Comparison of ENCODE assay signal across 27 cellular contexts in the genomic region with DNA sequence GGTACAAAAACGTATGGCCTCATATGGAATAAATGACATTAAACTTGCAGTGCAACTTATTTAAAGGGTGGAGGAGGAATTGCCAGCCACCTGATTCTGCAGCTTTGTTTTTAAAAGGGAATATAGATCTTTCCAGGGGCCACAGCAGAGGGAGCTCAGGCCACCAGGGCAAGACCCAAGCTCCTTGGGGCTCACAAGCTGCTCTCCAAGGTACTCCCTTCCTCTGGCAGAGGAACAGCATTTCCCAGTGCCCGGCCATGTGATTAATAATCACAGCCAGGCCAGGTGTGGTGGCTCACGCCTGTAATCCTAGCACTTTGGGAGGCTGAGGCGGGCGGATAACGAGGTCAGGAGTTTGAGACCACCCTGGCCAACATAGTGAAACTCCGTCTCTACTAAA. TPM values are rescaled to one million over a fixed set of nuclear protein-coding genes. Genes with fewer than 3 reads are reported as not detected.
DNase-seq lines count a peak whose midpoint lies in the region; ATAC-seq, FAIRE-seq and TF ChIP-seq lines count a peak whose summit lies in the region.
"Had no signal": no experiment of that assay in that cellular context is flagged by ENCODE, and none has a peak within 500 bp of the region (broad histone marks: within the 10 kb centered on the region; RNA-seq: fewer than 3 reads in every experiment).

No MANE protein-coding gene starts in this region.

- no peak for ATAC-seq in right cardiac atrium
- no peak for ATAC-seq in HG02884 (IDR thresholded peaks at IDR 0.05; ENCODE audit: unreplicated experiment)
- ATAC-seq in left colon, result no peak
- ATAC-seq: Panc1 had no signal

- TF ChIP-seq POLR2A in H1 (IDR thresholded peaks at IDR 0.05; ENCODE audit: control extremely low read depth in 1 of 2, low read depth in 2 of 2, low read length in 2 of 2), result no peak

- TF ChIP-seq RAD21 in H1 (IDR thresholded peaks at IDR 0.05 in 1 of 2, conservative IDR thresholded peaks at IDR 0.05 in 1 of 2; ENCODE audit: low read depth in 2 of 2, low read length in 2 of 2), result no peak; a peak in 1 of 4 replicates

- H2BK120ac ChIP-seq in H1 (replicated peaks; ENCODE audit: low read depth, low read length), result no peak overlapping the region
- H2BK120ac ChIP-seq in mesendoderm (ENCODE audit: low read depth, low read length), result no peak overlapping the region

- H4K20me1 ChIP-seq in H1 (replicated peaks in 1 of 2; ENCODE audit: control insufficient read depth in 1 of 2, insufficient read depth in 2 of 2, low read length in 2 of 2), result no peaks in the 10 kb centered on the region

- no peak overlapping the region for H2BK20ac ChIP-seq in H1 (ENCODE audit: low read length)

- peaks cover 5 to 6% of the 10 kb centered on the region in 2 experiments; a peak in 2 of 4 replicates for H3K9me3 ChIP-seq in H1 (ENCODE audit: insufficient read depth in 2 of 2, low read depth in 1 of 2, low read length in 1 of 2)
- no peaks in the 10 kb centered on the region for H3K9me3 ChIP-seq in right cardiac atrium (ENCODE audit: control insufficient read depth, low read length)
- H3K9me3 ChIP-seq: BE2C had no signal

- H3K79me2 ChIP-seq in H1 (ENCODE audit: control insufficient read depth in 1 of 2, insufficient read depth in 2 of 2, low read length in 2 of 2) (no peaks in the 10 kb centered on the region), mesendoderm (ENCODE audit: control insufficient read depth, insufficient read depth, low read length) (no peaks in the 10 kb centered on the region)

- 90% methylated on average over 7 of the region's 7 CpGs; no CpG with 5 or more reads in 1 of the 2 experiments for WGBS in H1 (ENCODE audit: extremely low coverage in 1 of 2, insufficient coverage in 1 of 2, insufficient read length in 1 of 2, insufficient replicate concordance in 2 of 2, low coverage in 1 of 2, low lambda C conversion rate in 2 of 2, missing lambda C conversion rate in 1 of 2), 2 experiments
- WGBS in mesendoderm (ENCODE audit: extremely low coverage, insufficient coverage, low lambda C conversion rate), result no CpG with 5 or more reads among the region's 7 CpGs
- WGBS in right cardiac atrium, result 84% methylated on average over 7 of the region's 7 CpGs

- intact Hi-C loops in right cardiac atrium (cut with DNase I) (no loop called here), left colon (cut with DNase I, micrococcal nuclease) (no loop called here)

- H2AFZ ChIP-seq in H1 (ENCODE audit: low read length), result no peak overlapping the region

- H3K4me2 ChIP-seq in H1 (ENCODE audit: insufficient read depth in 1 of 2, low read depth in 2 of 2, low read length in 2 of 2) (no peak overlapping the region), mesendoderm (ENCODE audit: low read length) (no peak overlapping the region)

- H3K4me3 ChIP-seq in H1 (ENCODE audit: extremely low read depth in 1 of 4, insufficient read depth in 2 of 4, low read depth in 3 of 4, low read length in 4 of 4) (no peak overlapping the region), mesendoderm (ENCODE audit: low read length) (no peak overlapping the region), right cardiac atrium (ENCODE audit: low read length) (no peak overlapping the region)

- no peak overlapping the region for H3K18ac ChIP-seq in H1 (ENCODE audit: extremely low read depth, low read length)
- no peak overlapping the region for H3K18ac ChIP-seq in mesendoderm (ENCODE audit: low read length)

- TF ChIP-seq EP300 in H1 (IDR thresholded peaks at IDR 0.05; ENCODE audit: borderline replicate concordance in 1 of 2, low read depth in 2 of 2, low read length in 2 of 2), result no peak

- H2AK5ac ChIP-seq in H1 (ENCODE audit: low read depth, low read length) (no peak overlapping the region), mesendoderm (ENCODE audit: low read length) (no peak overlapping the region)

- in situ Hi-C loops in SK-MEL-5 (cut with HindIII; ENCODE audit: low pct_unique_long_range_greater_than_20kb, low sequenced_read_pairs), result no loop called here

- H3K56ac ChIP-seq in H1 (replicated peaks; ENCODE audit: insufficient read length, low read depth, low read length) (no peak overlapping the region), mesendoderm (ENCODE audit: low read length) (no peak overlapping the region)

- POLR2A ChIA-PET in H1 (lab: Charles Lee; ENCODE audit: partially characterized antibody), result no interaction called here

- H4K5ac ChIP-seq in H1 (ENCODE audit: insufficient read length, low read depth, low read length) (no peak overlapping the region), mesendoderm (ENCODE audit: low read length) (no peak overlapping the region)

- H4K8ac ChIP-seq in H1 (ENCODE audit: extremely low read depth, insufficient read depth, low read length) (no peak overlapping the region), mesendoderm (ENCODE audit: low read depth, low read length) (no peak overlapping the region)

- H3K79me1 ChIP-seq in H1 (ENCODE audit: low read depth, low read length) (no peaks in the 10 kb centered on the region), mesendoderm (ENCODE audit: low read length) (no peaks in the 10 kb centered on the region)

- no peak overlapping the region for H3K14ac ChIP-seq in H1 (ENCODE audit: insufficient read length)

- H2BK12ac ChIP-seq in H1 (ENCODE audit: low read depth, low read length), result no peak overlapping the region

- no peaks in the 10 kb centered on the region for H3K36me3 ChIP-seq in H1 (ENCODE audit: control insufficient read depth in 2 of 4, insufficient read depth in 4 of 4, low read length in 3 of 4)
- no peaks in the 10 kb centered on the region for H3K36me3 ChIP-seq in mesendoderm (ENCODE audit: control insufficient read depth, insufficient read depth, low read length)
- H3K36me3 ChIP-seq: BE2C had no signal

- no peak overlapping the region for H3K4ac ChIP-seq in H1 (replicated peaks; ENCODE audit: insufficient read length, low read depth, low read length)
- H3K4ac ChIP-seq in mesendoderm (ENCODE audit: low read depth, low read length), result no peak overlapping the region

- H2BK5ac ChIP-seq in H1 (ENCODE audit: low read depth, low read length) (no peak overlapping the region), mesendoderm (ENCODE audit: low read length) (no peak overlapping the region)

- H3K27ac ChIP-seq in H1 (ENCODE audit: low read depth, low read length), result no peak overlapping the region
- no peak overlapping the region for H3K27ac ChIP-seq in mesendoderm (ENCODE audit: low read depth, low read length)
- no peak overlapping the region for H3K27ac ChIP-seq in right cardiac atrium (ENCODE audit: low read length)
- H3K27ac ChIP-seq: 22Rv1 had no signal

- peak; percentile 2 for DNase-seq in DMS 273 (lab: John Stamatoyannopoulos, UW; ENCODE audit: unreplicated experiment)
- no peak for DNase-seq in DMS 273 treated with DMSO at 0.1 percent for 48 hours (lab: John Stamatoyannopoulos, UW)
- peak; percentile 19 for DNase-seq in SK-MEL-5 (ENCODE audit: low read depth, low spot score)
- no peak for DNase-seq in H1 (ENCODE audit: low read depth in 1 of 2, low spot score in 2 of 2)
- peak; percentile 21 for DNase-seq in mesendoderm
- DNase-seq in right cardiac atrium, result no peak
- no peak for DNase-seq in left colon
- DNase-seq: ACHN; BE2C; CD8-positive, alpha-beta memory T cell; GOT3; HCEC 1CT; KG1; NCI-H1048; NCI-H1417; NCI-H1694; NCI-H2029 treated with DMSO at 0.1 percent for 48 hours; NCI-H2227 treated with DMSO at 0.1 percent for 48 hours; NCI-H510A; NCI-H69; SHP77 treated with DMSO at 0.1 percent for 48 hours had no signal

- H3K23ac ChIP-seq in H1 (ENCODE audit: insufficient read length), result no peak overlapping the region
- H3K23ac ChIP-seq in mesendoderm (ENCODE audit: low read length), result no peak overlapping the region

- no peaks in the 10 kb centered on the region for H3K23me2 ChIP-seq in H1 (ENCODE audit: low read depth, low read length)

- no peak overlapping the region for H4K91ac ChIP-seq in H1 (replicated peaks; ENCODE audit: insufficient read length, low read length)

- no peak for FAIRE-seq in H1 (lab: Jason Lieb, UNC)
- FAIRE-seq: HTR-8/SVneo had no signal

- TF ChIP-seq CTCF in H1 (IDR thresholded peaks at IDR 0.05; ENCODE audit: control extremely low read depth in 1 of 3, insufficient read depth in 1 of 3, low read depth in 1 of 3, low read length in 3 of 3), result no peak

- H3K27me3 ChIP-seq in H1 (replicated peaks in 1 of 4; ENCODE audit: control insufficient read depth in 3 of 4, extremely low read depth in 1 of 4, insufficient read depth in 3 of 4, low read length in 3 of 4), result peaks cover 0 to 1% (median 0%) of the 10 kb centered on the region in 4 experiments; a peak in 1 of 7 replicates
- no peaks in the 10 kb centered on the region for H3K27me3 ChIP-seq in mesendoderm (ENCODE audit: insufficient read depth, low read length, poor library complexity)
- no peaks in the 10 kb centered on the region for H3K27me3 ChIP-seq in right cardiac atrium (ENCODE audit: control insufficient read depth, insufficient read depth)
- H3K27me3 ChIP-seq: BE2C had no signal

- H3K4me1 ChIP-seq in H1 (replicated peaks in 1 of 4; ENCODE audit: control insufficient read depth in 3 of 4, insufficient read depth in 4 of 4, low read length in 3 of 4) (no peaks in the 10 kb centered on the region), mesendoderm (ENCODE audit: control insufficient read depth, low read depth, low read length) (no peaks in the 10 kb centered on the region), right cardiac atrium (ENCODE audit: control insufficient read depth, insufficient read depth, low read length) (no peaks in the 10 kb centered on the region)
- H3K4me1 ChIP-seq: BE2C had no signal

- no peak overlapping the region for H2BK15ac ChIP-seq in H1 (ENCODE audit: low read length)
- H2BK15ac ChIP-seq in mesendoderm (replicated peaks; ENCODE audit: low read depth), result no peak overlapping the region

- H3K9ac ChIP-seq in H1 (replicated peaks in 1 of 4; ENCODE audit: extremely low read depth in 1 of 4, low read depth in 3 of 4, low read length in 3 of 4), result no peak overlapping the region
- no peak overlapping the region for H3K9ac ChIP-seq in mesendoderm (ENCODE audit: low read length)

- CTCF ChIA-PET in H1 (lab: Charles Lee; ENCODE audit: partially characterized antibody), result no interaction called here

RNA-seq across cellular contexts. Expression of a gene that starts 6.3 kb away (rescaled TPM):
- not detected in 2 replicates for total RNA-seq in SK-MEL-5 (2014; rRNA removed; shearing (Covaris generic))
- not detected in 2 replicates for polyA plus RNA-seq in SK-MEL-5 (2015; cell fraction: cytosol; rRNA removed)
- polyA plus RNA-seq in SK-MEL-5 (2015; cell fraction: nucleus; rRNA removed), result not detected in 2 replicates
- total RNA-seq in H1 (2021; fragmentation: NEBNext Ultra II Directional; extraction: Animal tissue kit (Norgen Biotek cat#: 25700)), result not detected in 2 replicates
- polyA plus RNA-seq in H1 (2011; rRNA removed) (not detected in 2 replicates), right cardiac atrium (not detected)
- not detected for polyA plus RNA-seq in H1 (2011; cell fraction: cytosol; rRNA removed)
- not detected for polyA plus RNA-seq in H1 (2011; cell fraction: nucleus; rRNA removed)
- not detected in 4 replicates for polyA plus RNA-seq in H1 (2012, experiment 1 of 2)
- not detected for polyA plus RNA-seq in H1 (2012, experiment 2 of 2)
- polyA plus RNA-seq in H1 (2013, experiment 1 of 2), result not detected
- not detected for polyA plus RNA-seq in H1 (2013, experiment 2 of 2)
- not detected in 2 replicates for polyA minus RNA-seq in H1 (2011; rRNA and poly(A)+ RNA removed)
- not detected for polyA minus RNA-seq in H1 (2011; cell fraction: cytosol; rRNA and poly(A)+ RNA removed)
- not detected for polyA minus RNA-seq in H1 (2011; cell fraction: nucleus; rRNA and poly(A)+ RNA removed)
- not detected for polyA plus RNA-seq in mesendoderm (2013, experiment 1 of 2)
- not detected for polyA plus RNA-seq in mesendoderm (2013, experiment 2 of 2)
- total RNA-seq in right cardiac atrium (not detected), left colon (not detected)
- total RNA-seq: CD8-positive, alpha-beta memory T cell; G401 had no signal
- polyA plus RNA-seq: CD14-positive monocyte; CD8-positive, alpha-beta memory T cell had no signal

RNA-seq across cellular contexts. Expression of a gene that starts 37.3 kb away (rescaled TPM):
- total RNA-seq in SK-MEL-5 (2014; rRNA removed; shearing (Covaris generic)), result 65.5 and 74.6 TPM in 2 replicates
- 31.4 and 32.4 TPM in 2 replicates for polyA plus RNA-seq in SK-MEL-5 (2015; cell fraction: cytosol; rRNA removed)
- polyA plus RNA-seq in SK-MEL-5 (2015; cell fraction: nucleus; rRNA removed), result 30.0 and 38.4 TPM in 2 replicates
- 6.5 and 10.1 TPM in 2 replicates for total RNA-seq in H1 (2021; fragmentation: NEBNext Ultra II Directional; extraction: Animal tissue kit (Norgen Biotek cat#: 25700))
- polyA plus RNA-seq in H1 (2011; rRNA removed) (5.2 and 5.3 TPM in 2 replicates), right cardiac atrium (16.8 TPM)
- 7.2 TPM for polyA plus RNA-seq in H1 (2011; cell fraction: cytosol; rRNA removed)
- polyA plus RNA-seq in H1 (2011; cell fraction: nucleus; rRNA removed), result 10.0 TPM
- 4.5 to 7.6 TPM (median 5.2 TPM) in 4 replicates for polyA plus RNA-seq in H1 (2012, experiment 1 of 2)
- 0.87 TPM for polyA plus RNA-seq in H1 (2012, experiment 2 of 2)
- 8.7 TPM for polyA plus RNA-seq in H1 (2013, experiment 1 of 2)
- polyA plus RNA-seq in H1 (2013, experiment 2 of 2), result 8.7 TPM
- polyA minus RNA-seq in H1 (2011; rRNA and poly(A)+ RNA removed), result 5.0 and 6.1 TPM in 2 replicates
- polyA minus RNA-seq in H1 (2011; cell fraction: cytosol; rRNA and poly(A)+ RNA removed), result 3.7 TPM
- 18.9 TPM for polyA minus RNA-seq in H1 (2011; cell fraction: nucleus; rRNA and poly(A)+ RNA removed)
- 6.5 TPM for polyA plus RNA-seq in mesendoderm (2013, experiment 1 of 2)
- 6.6 TPM for polyA plus RNA-seq in mesendoderm (2013, experiment 2 of 2)
- total RNA-seq in right cardiac atrium (10 to 100 TPM; 20.8 to 21.3 (median 21.1) TPM), left colon (10 to 100 TPM; 18.1 to 30.4 TPM)

Comparison
In these comparisons a context has a peak if more than half of its experiments do, and no peak if none do; other contexts are left out.
1. DNase-seq: peak in DMS 273 (single experiment), SK-MEL-5 (single experiment) and mesendoderm (single experiment); none in DMS 273 treated with DMSO at 0.1 percent for 48 hours (single experiment), H1 (0 of 2), right cardiac atrium (0 of 3) and left colon (0 of 2).